In the genomic region with DNA sequence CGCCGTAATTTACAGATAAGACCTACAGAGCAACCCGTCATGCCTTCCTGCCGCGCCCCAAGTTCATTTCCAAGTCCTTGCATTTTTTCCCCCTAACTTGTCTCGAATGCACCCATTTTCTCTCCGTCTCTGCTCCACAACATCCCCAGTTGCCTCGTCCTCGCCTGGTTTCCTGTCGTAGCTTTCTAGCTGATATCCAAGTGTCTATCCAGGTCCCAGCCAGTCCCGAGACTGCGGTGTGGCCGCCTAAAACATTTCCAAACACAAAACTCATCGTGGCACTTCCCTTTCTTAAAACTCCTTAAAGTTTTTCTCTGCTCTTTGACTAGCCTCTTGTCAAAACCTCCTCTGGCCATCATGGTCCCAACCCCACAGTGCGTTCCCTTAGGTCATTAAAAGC, we compare ENCODE assay signal across 1 cellular context.
TF ChIP-seq lines count a peak whose summit lies in the region.

No MANE protein-coding gene starts in this region.

TF ChIP-seq in HepG2, 621 proteins besides CTCF, POLR2A, EP300 and RAD21:
- TF ChIP-seq ZNF496 (CRISPR knock-in tag; IDR thresholded peaks at IDR 0.05; ENCODE audit: insufficient replicate concordance), result no peak
- TF ChIP-seq KMT2A (CRISPR knock-in tag; IDR thresholded peaks at IDR 0.05), result no peak
- TF ChIP-seq ZBTB38 (CRISPR knock-in tag; IDR thresholded peaks at IDR 0.05), result peak; percentile 53; the same call in 1 of the 2 replicates
TF ChIP-seq in HepG2: peak in this region for 1.
